Comparison of ENCODE assay signal across 18 cellular contexts in genomic region chr22:47901911-47902310, GRCh38.
"Had no signal": no experiment of that assay in that cellular context is flagged by ENCODE, and none has a peak within 500 bp of the region (broad histone marks: within the 10 kb centered on the region; RNA-seq: fewer than 3 reads in every experiment).

No MANE protein-coding gene starts in this region.

- H3K27ac ChIP-seq: foreskin keratinocyte, left ventricle myocardium inferior, lower lobe of right lung, stomach, thoracic aorta, transverse colon had no signal

- H3K4me3 ChIP-seq: left ventricle myocardium inferior, lower lobe of right lung, stomach, thoracic aorta, transverse colon had no signal

- H3K36me3 Mint-ChIP-seq: natural killer cell treated with Interleukin-12 subunit alpha and Interleukin-12 subunit beta and Interleukin-15 and Interleukin-18, amount 100 ng/mL, for 72 hours had no signal

- H3K36me3 ChIP-seq: left ventricle myocardium inferior, lower lobe of right lung, stomach, thoracic aorta, transverse colon had no signal

- H3K27me3 ChIP-seq: foreskin keratinocyte, stomach, transverse colon had no signal

- H3K9me3 Mint-ChIP-seq: dendritic cell treated with granulocyte-macrophage colony-stimulating factor and Interleukin-4, amounts not matched to agents 40 ng/mL and 50 ng/mL, for 4 days; effector memory CD8-positive, alpha-beta T cell; natural killer cell treated with Interleukin-12 subunit alpha and Interleukin-12 subunit beta and Interleukin-15 and Interleukin-18, amount 100 ng/mL, for 72 hours had no signal

- H3K4me3 Mint-ChIP-seq: dendritic cell treated with granulocyte-macrophage colony-stimulating factor and Interleukin-4, amounts not matched to agents 40 ng/mL and 50 ng/mL, for 4 days; effector memory CD8-positive, alpha-beta T cell; memory B cell; natural killer cell treated with Interleukin-12 subunit alpha and Interleukin-12 subunit beta and Interleukin-15 and Interleukin-18, amount 100 ng/mL, for 72 hours had no signal

- H3K27ac Mint-ChIP-seq: dendritic cell treated with granulocyte-macrophage colony-stimulating factor and Interleukin-4, amounts not matched to agents 40 ng/mL and 50 ng/mL, for 4 days; effector memory CD8-positive, alpha-beta T cell; memory B cell; natural killer cell treated with Interleukin-12 subunit alpha and Interleukin-12 subunit beta and Interleukin-15 and Interleukin-18, amount 100 ng/mL, for 72 hours had no signal

- DNase-seq: effector memory CD8-positive, alpha-beta T cell; foreskin keratinocyte; kidney; left cardiac atrium; left ventricle myocardium inferior; lower lobe of right lung; midbrain; right cardiac atrium; small intestine; stimulated activated CD4-positive, alpha-beta T cell treated with anti-CD3 and anti-CD28 coated beads, Interleukin-12 subunit alpha, Interleukin-12 subunit beta, amount 100 ng/mL, for 4 hours; stimulated activated naive CD4-positive, alpha-beta T cell; stomach; substantia nigra; transverse colon had no signal

- H3K9me3 ChIP-seq: lower lobe of right lung, thoracic aorta, transverse colon had no signal

- ATAC-seq: effector memory CD8-positive, alpha-beta T cell; foreskin keratinocyte; left cardiac atrium; lower lobe of right lung; right cardiac atrium had no signal

- H3K4me1 ChIP-seq: foreskin keratinocyte, left ventricle myocardium inferior, lower lobe of right lung, stomach, transverse colon had no signal

- H3K27me3 Mint-ChIP-seq: dendritic cell treated with granulocyte-macrophage colony-stimulating factor and Interleukin-4, amounts not matched to agents 40 ng/mL and 50 ng/mL, for 4 days had no signal

- H3K4me1 Mint-ChIP-seq: memory B cell had no signal
